ENCODE assay signal across 8 cellular contexts in genomic region chr11:31509412-31510345, GRCh38. TPM values are rescaled to one million over a fixed set of nuclear protein-coding genes. Genes with fewer than 3 reads are reported as not detected.
A peak's percentile ranks its signal among the peaks of the same experiment; 100 is the strongest.
DNase-seq lines count a peak whose midpoint lies in the region; ATAC-seq lines count a peak whose summit lies in the region.

ELP4 (plus strand) TSS chr11:31509767; CDS start chr11:31509785, 18 bp downstream.
IMMP1L (minus strand) TSS chr11:31509622; CDS start chr11:31463276, 46,346 bp downstream.

- CTCF ChIA-PET in activated CD4-positive, alpha-beta T cell treated with anti-CD3 and anti-CD28 coated beads for 36 hours (lab: Charles Lee), result no interaction called here

- H3K27me3 ChIP-seq in layer of hippocampus (ENCODE audit: control insufficient read depth, insufficient read depth, low read length), result no peaks in the 10 kb centered on the region

- H3K4me3 Mint-ChIP-seq in activated CD4-positive, alpha-beta T cell treated with anti-CD3 and anti-CD28 coated beads for 36 hours, result peak within 1 kb of the TSS; percentile 98

- no peaks in the 10 kb centered on the region for H3K27me3 Mint-ChIP-seq in activated CD4-positive, alpha-beta T cell treated with anti-CD3 and anti-CD28 coated beads for 36 hours

- DNase-seq in Ammon's horn (ENCODE audit: low spot score), result peak; percentile 99
- peak; percentile 90 for DNase-seq in GM19238 (ENCODE audit: insufficient read length, low spot score)
- DNase-seq in NCI-H524 (lab: John Stamatoyannopoulos, UW), result peak; percentile 90 to 97
- DNase-seq in activated CD4-positive, alpha-beta T cell treated with anti-CD3 and anti-CD28 coated beads for 36 hours, result peak; percentile 97
- peak; percentile 86 to 93 for DNase-seq in stimulated activated CD4-positive, alpha-beta T cell treated with anti-CD3 and anti-CD28 coated beads, Interleukin-1b, Interleukin-23, amount 100 ng/mL, for 4 hours (ENCODE audit: low read depth in 2 of 2)

- intact Hi-C loops in activated CD4-positive, alpha-beta T cell treated with anti-CD3 and anti-CD28 coated beads for 36 hours (cut with DNase I, micrococcal nuclease), result loop anchor here (1.0 to 5.0 kb wide), 6 partner anchors 140 to 1187 kb away; partner anchors contain the start of genes DCDC1 (in 2 of the 2), DNAJC24 (in 2 of the 2), ARL14EP (in 1 of the 2) and EIF3M (in 1 of the 2)

- H3K9me3 Mint-ChIP-seq in activated CD4-positive, alpha-beta T cell treated with anti-CD3 and anti-CD28 coated beads for 36 hours (ENCODE audit: low read depth), result no peaks in the 10 kb centered on the region

- H3K27ac Mint-ChIP-seq in activated CD4-positive, alpha-beta T cell treated with anti-CD3 and anti-CD28 coated beads for 36 hours, result peak within 1 kb of the TSS; percentile 88

- POLR2A ChIA-PET in activated CD4-positive, alpha-beta T cell treated with anti-CD3 and anti-CD28 coated beads for 36 hours (lab: Charles Lee), result no interaction called here

- peaks cover 14% of the 10 kb centered on the region for H3K36me3 Mint-ChIP-seq in activated CD4-positive, alpha-beta T cell treated with anti-CD3 and anti-CD28 coated beads for 36 hours (ENCODE audit: low read depth)

- ATAC-seq in HG03442 (IDR thresholded peaks at IDR 0.05; ENCODE audit: unreplicated experiment), result peak; percentile 100
- ATAC-seq in activated CD4-positive, alpha-beta T cell treated with anti-CD3 and anti-CD28 coated beads for 36 hours, result peak; percentile 100

- H3K27ac ChIP-seq in cingulate gyrus (ENCODE audit: low read depth, low read length) (peak within 1 kb of the TSS; percentile 78), layer of hippocampus (ENCODE audit: low read depth, low read length) (peak within 1 kb of the TSS; percentile 74)

- peaks cover 36% of the 10 kb centered on the region for H3K4me1 Mint-ChIP-seq in activated CD4-positive, alpha-beta T cell treated with anti-CD3 and anti-CD28 coated beads for 36 hours

RNA-seq across cellular contexts. Expression of gene ELP4, which starts in this region (rescaled TPM):
- total RNA-seq in activated CD4-positive, alpha-beta T cell treated with anti-CD3 and anti-CD28 coated beads for 36 hours, result 10 to 100 TPM; 21.9 to 30.9 TPM

RNA-seq across cellular contexts. Expression of gene IMMP1L, which starts in this region (rescaled TPM):
- 10 to 100 TPM; 18.8 to 21.0 TPM for total RNA-seq in activated CD4-positive, alpha-beta T cell treated with anti-CD3 and anti-CD28 coated beads for 36 hours

Comparison
In these comparisons a context has a peak if more than half of its experiments do, and no peak if none do; other contexts are left out.
1. Peak in every context shown above with its lines: DNase-seq, ATAC-seq and H3K27ac ChIP-seq.